1 cellular context compared by ENCODE assay signal in genomic region chr2:231483398-231484329, GRCh38.
TF ChIP-seq lines count a peak whose summit lies in the region.

No MANE protein-coding gene starts in this region.

TF ChIP-seq in GM12878, 131 proteins besides CTCF, POLR2A, EP300 and RAD21 (continued from another document):
- TF ChIP-seq E2F8 (IDR thresholded peaks at IDR 0.05; ENCODE audit: low read depth, partially characterized antibody) (no peak), HCFC1 (IDR thresholded peaks at IDR 0.05; ENCODE audit: low read length) (no peak), NKRF (conservative IDR thresholded peaks at IDR 0.05) (peak; percentile 31), CREB1 (IDR thresholded peaks at IDR 0.05; ENCODE audit: low read depth) (no peak), BCL3 (IDR thresholded peaks at IDR 0.05; ENCODE audit: borderline replicate concordance, insufficient read depth, low read depth, low read length, poor library complexity, severe bottlenecking) (no peak), SRF (IDR thresholded peaks at IDR 0.05; ENCODE audit: low read depth in 2 of 2, low read length in 2 of 2) (no peak), YY1 (IDR thresholded peaks at IDR 0.05; ENCODE audit: low read depth, low read length) (peak; percentile 16; the same call in 1 of the 2 replicates)
